8 cellular contexts compared by ENCODE assay signal in genomic region chr7:27185013-27185707, GRCh38. TPM values are rescaled to one million over a fixed set of nuclear protein-coding genes. Genes with fewer than 3 reads are reported as not detected.
DNase-seq lines count a peak whose midpoint lies in the region; ATAC-seq, FAIRE-seq and TF ChIP-seq lines count a peak whose summit lies in the region.

TSS of gene HOXA11 (minus strand) at chr7:27185232. CDS start at chr7:27185144, 88 bp downstream.

- H3K4me3 ChIP-seq in astrocyte (ENCODE audit: insufficient read depth, low read depth, low read length) (peak within 1 kb of the TSS; percentile 36), mucosa of descending colon (peak within 1 kb of the TSS; percentile 50)

- peak; percentile 99 for DNase-seq in EH (ENCODE audit: low read depth)
- DNase-seq in LoVo (ENCODE audit: low spot score): peak; percentile 95
- no peak for DNase-seq in astrocyte (ENCODE audit: low read depth)
- DNase-seq in mucosa of descending colon: peak; percentile 69 to 89 (median 78)
- DNase-seq in iPS-NIHi11 (ENCODE audit: low spot score): no peak
- DNase-seq in stimulated activated naive CD4-positive, alpha-beta T cell (lab: John Stamatoyannopoulos, UW): no peak
- no peak for DNase-seq in OCI-M2 (lab: John Stamatoyannopoulos, UW; ENCODE audit: unreplicated experiment)

- H3K27me3 Mint-ChIP-seq in astrocyte (ENCODE audit: low read depth, unreplicated experiment): peaks cover 90% of the 10 kb centered on the region

- H3K4me1 Mint-ChIP-seq in astrocyte (ENCODE audit: low read depth, unreplicated experiment): no peaks in the 10 kb centered on the region

- FAIRE-seq in astrocyte (lab: Jason Lieb, UNC): peak; percentile 55

- H3K4me1 ChIP-seq in astrocyte (ENCODE audit: insufficient read depth, low read length): peaks cover 6% of the 10 kb centered on the region
- H3K4me1 ChIP-seq in mucosa of descending colon (ENCODE audit: low read depth): peaks cover 45% of the 10 kb centered on the region

- H3K9me3 ChIP-seq in astrocyte (ENCODE audit: insufficient read depth, low read depth, low read length) (peaks cover 6% of the 10 kb centered on the region), mucosa of descending colon (no peaks in the 10 kb centered on the region)

- peaks cover 20% of the 10 kb centered on the region for H4K20me1 ChIP-seq in astrocyte (ENCODE audit: insufficient read depth, low read length)

- intact Hi-C loops in mucosa of descending colon (cut with DNase I, micrococcal nuclease): no loop called here

- peaks cover 97% of the 10 kb centered on the region for H3K27me3 ChIP-seq in astrocyte (ENCODE audit: insufficient read depth, low read length)

- H3K9me3 Mint-ChIP-seq in astrocyte (ENCODE audit: unreplicated experiment): peaks cover 24% of the 10 kb centered on the region

- H3K27ac Mint-ChIP-seq in astrocyte (ENCODE audit: unreplicated experiment): peak within 1 kb of the TSS; percentile 72

- ATAC-seq in mucosa of descending colon (peak; percentile 63), HG03045 (IDR thresholded peaks at IDR 0.05; ENCODE audit: unreplicated experiment) (no peak)

- H3K36me3 ChIP-seq in astrocyte (ENCODE audit: insufficient read depth, low read length) (no peaks in the 10 kb centered on the region), mucosa of descending colon (ENCODE audit: low read depth) (no peaks in the 10 kb centered on the region)

- no peak within 1 kb of the TSS for H3K9ac ChIP-seq in astrocyte (ENCODE audit: low read length)

- H3K4me3 Mint-ChIP-seq in astrocyte (ENCODE audit: unreplicated experiment): no peak within 1 kb of the TSS

- peaks cover 2% of the 10 kb centered on the region for H3K36me3 Mint-ChIP-seq in astrocyte (ENCODE audit: low read depth, unreplicated experiment)

- H3K27ac ChIP-seq in astrocyte (ENCODE audit: low read depth, low read length): no peak within 1 kb of the TSS

- no peaks in the 10 kb centered on the region for H3K79me2 ChIP-seq in astrocyte (ENCODE audit: insufficient read depth, low read length)

- H2AFZ ChIP-seq in astrocyte (ENCODE audit: low read depth, low read length): no peak within 1 kb of the TSS

- TF ChIP-seq CTCF in astrocyte (IDR thresholded peaks at IDR 0.05; ENCODE audit: insufficient read depth, low read depth, low read length): no peak
- no peak for TF ChIP-seq CTCF in mucosa of descending colon (IDR thresholded peaks at IDR 0.05)

- H3K4me2 ChIP-seq in astrocyte (ENCODE audit: low read length): peak within 1 kb of the TSS; percentile 75

RNA-seq across cellular contexts. Expression of gene HOXA11, which starts in this region (rescaled TPM):
- total RNA-seq in astrocyte (not detected in 2 replicates), mucosa of descending colon (10 to 100 TPM in 1 of 3 donors, 1 to 10 TPM in 2; 3.2 to 27.2 (median 5.4) TPM)

Comparison
In these comparisons a context has a peak if more than half of its experiments do, and no peak if none do; other contexts are left out.
1. DNase-seq: peak in EH (single experiment), LoVo (single experiment) and mucosa of descending colon (3 of 3); none in astrocyte (single experiment), iPS-NIHi11 (single experiment), stimulated activated naive CD4-positive, alpha-beta T cell (0 of 6) and OCI-M2 (single experiment).